In the genomic region with DNA sequence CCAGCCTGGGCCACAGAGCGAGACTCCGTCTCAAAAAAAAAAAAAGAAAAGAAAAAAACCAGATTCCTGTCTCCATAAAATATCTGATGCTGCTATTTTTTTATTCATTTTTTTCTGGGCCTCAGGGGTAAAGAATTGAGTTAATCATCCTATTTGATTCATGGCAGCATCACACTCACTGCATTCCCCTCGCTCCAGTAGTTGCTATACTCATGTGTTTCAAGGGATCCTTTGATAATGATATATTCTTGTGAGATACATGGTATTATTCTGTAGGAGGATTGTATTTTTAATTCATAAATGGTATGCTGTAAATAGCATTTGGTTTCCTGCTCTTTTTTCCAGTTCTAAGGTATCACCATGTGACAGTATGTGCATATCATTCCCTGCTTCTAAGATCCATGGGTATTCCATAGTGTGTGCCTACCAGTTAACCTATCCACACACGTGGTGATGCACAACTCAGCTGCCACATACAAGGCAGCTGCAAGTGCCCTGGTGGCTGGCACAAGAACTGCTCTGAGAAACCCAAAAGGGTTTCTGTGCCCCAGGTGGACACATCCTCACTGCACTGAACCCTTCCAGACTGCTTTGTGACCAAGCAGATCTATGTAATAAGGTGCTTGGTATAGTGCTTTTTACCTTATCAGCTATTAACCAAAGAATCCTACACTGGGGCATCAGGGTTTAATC, we compare ENCODE assay signal across 10 cellular contexts.
DNase-seq lines count a peak whose midpoint lies in the region; ATAC-seq, FAIRE-seq and TF ChIP-seq lines count a peak whose summit lies in the region.
"Had no signal": no experiment of that assay in that cellular context is flagged by ENCODE, and none has a peak within 500 bp of the region (broad histone marks: within the 10 kb centered on the region; RNA-seq: fewer than 3 reads in every experiment).

No MANE protein-coding gene starts in this region.

- H3K4me1 Mint-ChIP-seq in CD4-positive, alpha-beta T cell (ENCODE audit: low read depth), result peaks cover 29% of the 10 kb centered on the region

- CTCF ChIA-PET in CD4-positive, alpha-beta T cell (lab: Charles Lee), result interaction anchor here (1.3 kb wide), 2 partner anchors 15 to 60 kb away, joined by 3 to 6 read pairs; no protein-coding TSS in a partner anchor

- intact Hi-C loops in CD4-positive, alpha-beta T cell (cut with DNase I, micrococcal nuclease), result loop anchor here in 1 of 2 experiments (5.0 kb wide), 1 partner anchor 64 kb away; no protein-coding TSS in a partner anchor
- intact Hi-C loops in body of pancreas (cut with DNase I), result no loop called here
- intact Hi-C loops in stomach (cut with DNase I; ENCODE audit: low total_unique reads), result no loop called here

- WGBS in body of pancreas, 2 donors, result 87 to 91% methylated on average over 4 of the region's 4 CpGs
- WGBS in stomach, 5 donors, result 77 to 85% (median 81%) methylated on average over 4 of the region's 4 CpGs

- DNase-seq in CD4-positive, alpha-beta T cell, result no peak
- DNase-seq in HTR-8/SVneo (ENCODE audit: insufficient read length, low spot score) (no peak), body of pancreas (peak in 1 of 4 donors; percentile 30), myocyte (ENCODE audit: low read depth) (peak; percentile 41), NCI-H1105 (lab: John Stamatoyannopoulos, UW) (no peak), stomach (no peak), ecto neural progenitor cell (ENCODE audit: low spot score) (no peak)

- no peak for ATAC-seq in CD4-positive, alpha-beta T cell (ENCODE audit: poor library complexity)
- ATAC-seq in body of pancreas, result no peak
- no peak for ATAC-seq in HG02798 (IDR thresholded peaks at IDR 0.05; ENCODE audit: poor library complexity, unreplicated experiment)

- TF ChIP-seq POLR2A in body of pancreas (IDR thresholded peaks at IDR 0.05) (no peak), stomach (IDR thresholded peaks at IDR 0.05) (no peak)

- TF ChIP-seq CTCF in CD4-positive, alpha-beta T cell (IDR thresholded peaks at IDR 0.05), result peak; percentile 13
- TF ChIP-seq CTCF in body of pancreas (IDR thresholded peaks at IDR 0.05) (peak in 5 of 7 experiments; percentile 11 to 34 (median 24)), stomach (IDR thresholded peaks at IDR 0.05) (peak in 3 of 7 experiments; percentile 11 to 49 (median 45))

- FAIRE-seq in HTR-8/SVneo (lab: Jason Lieb, UNC), result peak; percentile 72

- H3K4me3 Mint-ChIP-seq in CD4-positive, alpha-beta T cell, result no peak overlapping the region

- POLR2A ChIA-PET in CD4-positive, alpha-beta T cell (lab: Charles Lee), result interaction anchor here (0.7 to 1.7 kb wide), 3 partner anchors 53 to 75 kb away, joined by 3 to 5 read pairs (median 3); a partner anchor contains a TSS

- no peaks in the 10 kb centered on the region for H3K27me3 ChIP-seq in CD4-positive, alpha-beta T cell (ENCODE audit: control insufficient read depth, insufficient read depth, low read length)
- H3K27me3 ChIP-seq in body of pancreas (no peaks in the 10 kb centered on the region), stomach (no peaks in the 10 kb centered on the region)
- H3K27me3 ChIP-seq: adrenal gland had no signal

- H3K4me3 ChIP-seq in body of pancreas (no peak overlapping the region), stomach (no peak overlapping the region)
- H3K4me3 ChIP-seq: adrenal gland, thoracic aorta had no signal

- no peaks in the 10 kb centered on the region for H3K27me3 Mint-ChIP-seq in CD4-positive, alpha-beta T cell

- no peak for TF ChIP-seq EP300 in stomach (IDR thresholded peaks at IDR 0.05)

- no peak overlapping the region for H3K27ac ChIP-seq in CD4-positive, alpha-beta T cell (ENCODE audit: low read depth, low read length)
- H3K27ac ChIP-seq in body of pancreas (no peak overlapping the region), stomach (no peak overlapping the region)
- H3K27ac ChIP-seq: adrenal gland, thoracic aorta had no signal

- no peak overlapping the region for H3K27ac Mint-ChIP-seq in CD4-positive, alpha-beta T cell

- peaks cover 5% of the 10 kb centered on the region for H3K9me3 ChIP-seq in CD4-positive, alpha-beta T cell (ENCODE audit: control insufficient read depth, low read length)
- H3K9me3 ChIP-seq in body of pancreas, result no peaks in the 10 kb centered on the region
- H3K9me3 ChIP-seq in stomach, result no peaks in the 10 kb centered on the region
- H3K9me3 ChIP-seq: adrenal gland, thoracic aorta had no signal

- H3K4me1 ChIP-seq in body of pancreas, result peaks cover under 1% of the 10 kb centered on the region
- H3K4me1 ChIP-seq in stomach, result peaks cover 2 to 19% (median 5%) of the 10 kb centered on the region in 4 donors
- H3K4me1 ChIP-seq: adrenal gland had no signal

- H3K36me3 ChIP-seq in body of pancreas (replicated peaks in 1 of 2; ENCODE audit: insufficient read depth in 1 of 2, low read depth in 2 of 2) (no peaks in the 10 kb centered on the region), stomach (no peaks in the 10 kb centered on the region)
- H3K36me3 ChIP-seq: adrenal gland, thoracic aorta had no signal

- no peaks in the 10 kb centered on the region for H3K9me3 Mint-ChIP-seq in CD4-positive, alpha-beta T cell

- H3K36me3 Mint-ChIP-seq in CD4-positive, alpha-beta T cell (ENCODE audit: low read depth), result no peaks in the 10 kb centered on the region
